Comparison of ENCODE assay signal across 14 cellular contexts in genomic region chr3:123412811-123413588, GRCh38. TPM values are rescaled to one million over a fixed set of nuclear protein-coding genes. Genes with fewer than 3 reads are reported as not detected.
DNase-seq lines count a peak whose midpoint lies in the region; ATAC-seq and TF ChIP-seq lines count a peak whose summit lies in the region.
"Had no signal": no experiment of that assay in that cellular context is flagged by ENCODE, and none has a peak within 500 bp of the region (broad histone marks: within the 10 kb centered on the region; RNA-seq: fewer than 3 reads in every experiment).

No MANE protein-coding gene starts in this region.

- no peaks in the 10 kb centered on the region for H3K36me3 Mint-ChIP-seq in nephron (ENCODE audit: low read depth)
- H3K36me3 Mint-ChIP-seq in activated CD4-positive, alpha-beta T cell treated with anti-CD3 and anti-CD28 coated beads for 36 hours (ENCODE audit: low read depth), result no peaks in the 10 kb centered on the region
- H3K36me3 Mint-ChIP-seq: activated naive CD4-positive, alpha-beta T cell treated with anti-CD3 and anti-CD28 coated beads, Interleukin-2, amount 10 ng/mL, durations not matched to agents 7 days and 5 days had no signal

- H3K27ac Mint-ChIP-seq in nephron, result peak overlapping the region; percentile 94 to 98 (median 97)
- H3K27ac Mint-ChIP-seq in activated CD4-positive, alpha-beta T cell treated with anti-CD3 and anti-CD28 coated beads for 36 hours, result no peak overlapping the region
- H3K27ac Mint-ChIP-seq: activated naive CD4-positive, alpha-beta T cell treated with anti-CD3 and anti-CD28 coated beads, Interleukin-2, amount 10 ng/mL, durations not matched to agents 7 days and 5 days had no signal

- H3K4me3 Mint-ChIP-seq in nephron, result peak overlapping the region; percentile 38 to 85 (median 71)
- no peak overlapping the region for H3K4me3 Mint-ChIP-seq in activated CD4-positive, alpha-beta T cell treated with anti-CD3 and anti-CD28 coated beads for 36 hours
- H3K4me3 Mint-ChIP-seq: activated naive CD4-positive, alpha-beta T cell treated with anti-CD3 and anti-CD28 coated beads, Interleukin-2, amount 10 ng/mL, durations not matched to agents 7 days and 5 days had no signal

- POLR2A ChIA-PET in activated CD4-positive, alpha-beta T cell treated with anti-CD3 and anti-CD28 coated beads for 36 hours (lab: Charles Lee), result no interaction called here

- CTCF ChIA-PET in activated CD4-positive, alpha-beta T cell treated with anti-CD3 and anti-CD28 coated beads for 36 hours (lab: Charles Lee), result interaction anchor here (1.1 kb wide), 1 partner anchor 658 kb away, joined by 3 read pairs; no protein-coding TSS in a partner anchor

- H3K27me3 Mint-ChIP-seq in nephron (ENCODE audit: low read depth), result peaks cover 7% of the 10 kb centered on the region
- H3K27me3 Mint-ChIP-seq in activated CD4-positive, alpha-beta T cell treated with anti-CD3 and anti-CD28 coated beads for 36 hours, result no peaks in the 10 kb centered on the region

- peak; percentile 77 for ATAC-seq in Right ventricle myocardium superior (ENCODE audit: poor library complexity)
- no peak for ATAC-seq in activated CD4-positive, alpha-beta T cell treated with anti-CD3 and anti-CD28 coated beads for 36 hours
- no peak for ATAC-seq in HG02885 (IDR thresholded peaks at IDR 0.05; ENCODE audit: poor library complexity, unreplicated experiment)

- intact Hi-C loops in Right ventricle myocardium superior (cut with DNase I), result loop anchor here (5.0 kb wide), 1 partner anchor 34 kb away; the partner anchor contains the start of gene ADCY5
- intact Hi-C loops in testis (cut with DNase I; ENCODE audit: low total_unique reads), result no loop called here
- intact Hi-C loops in activated CD4-positive, alpha-beta T cell treated with anti-CD3 and anti-CD28 coated beads for 36 hours (cut with DNase I, micrococcal nuclease), result no loop called here

- no peak for TF ChIP-seq POLR2A in testis (IDR thresholded peaks at IDR 0.05)

- H3K27me3 ChIP-seq in adipocyte (replicated peaks; ENCODE audit: control insufficient read depth, insufficient read depth, low read length) (peaks cover 62% of the 10 kb centered on the region), testis (no peaks in the 10 kb centered on the region)

- H3K4me1 Mint-ChIP-seq in nephron, result peaks cover 75% of the 10 kb centered on the region
- no peaks in the 10 kb centered on the region for H3K4me1 Mint-ChIP-seq in activated CD4-positive, alpha-beta T cell treated with anti-CD3 and anti-CD28 coated beads for 36 hours
- H3K4me1 Mint-ChIP-seq: activated naive CD4-positive, alpha-beta T cell treated with anti-CD3 and anti-CD28 coated beads, Interleukin-2, amount 10 ng/mL, durations not matched to agents 7 days and 5 days had no signal

- H3K9me3 ChIP-seq in adipocyte (ENCODE audit: control insufficient read depth, low read length) (peaks cover 3% of the 10 kb centered on the region), testis (no peaks in the 10 kb centered on the region)

- H3K4me3 ChIP-seq in adipocyte (ENCODE audit: low read length) (no peak overlapping the region), testis (peak overlapping the region; percentile 10 to 29)
- H3K4me3 ChIP-seq: K562 had no signal

- WGBS in testis, 2 donors, result 37 to 67% methylated on average over 20 to 21 of the region's 21 CpGs

- TF ChIP-seq CTCF in nephron (IDR thresholded peaks at IDR 0.05; ENCODE audit: unreplicated experiment in 3 of 3) (no peak), testis (IDR thresholded peaks at IDR 0.05) (no peak)

- H3K9ac ChIP-seq in adipocyte (ENCODE audit: low read length), result no peak overlapping the region

- H3K36me3 ChIP-seq in adipocyte (ENCODE audit: control insufficient read depth, insufficient read depth, low read length, severe bottlenecking), result no peaks in the 10 kb centered on the region
- no peaks in the 10 kb centered on the region for H3K36me3 ChIP-seq in testis (ENCODE audit: low read depth, missing control alignments)

- peak overlapping the region; percentile 82 to 83 for H3K27ac ChIP-seq in testis

- no peaks in the 10 kb centered on the region for H3K9me3 Mint-ChIP-seq in nephron
- no peaks in the 10 kb centered on the region for H3K9me3 Mint-ChIP-seq in activated CD4-positive, alpha-beta T cell treated with anti-CD3 and anti-CD28 coated beads for 36 hours (ENCODE audit: low read depth)
- H3K9me3 Mint-ChIP-seq: activated naive CD4-positive, alpha-beta T cell treated with anti-CD3 and anti-CD28 coated beads, Interleukin-2, amount 10 ng/mL, durations not matched to agents 7 days and 5 days had no signal

- H3K4me1 ChIP-seq in adipocyte (ENCODE audit: control insufficient read depth, insufficient read depth, low read length), result no peaks in the 10 kb centered on the region
- peaks cover 40% of the 10 kb centered on the region for H3K4me1 ChIP-seq in testis

- DNase-seq in adipocyte (ENCODE audit: low read depth) (peak; percentile 26), Right ventricle myocardium superior (peak; percentile 66), testis (peak; percentile 76), NCI-H2107 (lab: John Stamatoyannopoulos, UW) (no peak)
- DNase-seq in stimulated activated CD4-positive, alpha-beta T cell treated with anti-CD3 and anti-CD28 coated beads, Interleukin-4, amount 100 ng/mL, for 4 hours, result no peak
- DNase-seq in activated CD4-positive, alpha-beta T cell treated with anti-CD3 and anti-CD28 coated beads for 36 hours, result no peak
- DNase-seq: activated CD4-positive, CD25-positive, alpha-beta regulatory T cell treated with anti-CD3 and anti-CD28 coated beads, Interleukin-2, amount 50 U/mL, for 72 hours; activated naive CD4-positive, alpha-beta T cell treated with anti-CD3 and anti-CD28 coated beads, Interleukin-2, amount 10 ng/mL, durations not matched to agents 7 days and 5 days; stimulated activated CD4-positive, alpha-beta T cell treated with anti-CD3 and anti-CD28 coated beads, Interleukin-2, amount 100 ng/mL, for 24 hours; trophoblast cell had no signal

RNA-seq across cellular contexts. Expression of gene ADCY5, which starts 35.9 kb away (rescaled TPM):
- total RNA-seq in Right ventricle myocardium superior (225 TPM), testis (10 to 100 TPM; 33.6 to 41.6 TPM)
- polyA plus RNA-seq in testis (ENCODE audit: insufficient read depth, low read depth, low replicate concordance), result 16.5 TPM
- not detected for total RNA-seq in activated CD4-positive, alpha-beta T cell treated with anti-CD3 and anti-CD28 coated beads for 36 hours
- total RNA-seq: endothelial cell of umbilical vein, K562 had no signal

Comparison
In these comparisons a context has a peak if more than half of its experiments do, and no peak if none do; other contexts are left out.
1. DNase-seq: peak in adipocyte (single experiment), Right ventricle myocardium superior (single experiment) and testis (single experiment); none in NCI-H2107 (single experiment), stimulated activated CD4-positive, alpha-beta T cell treated with anti-CD3 and anti-CD28 coated beads, Interleukin-4, amount 100 ng/mL, for 4 hours (0 of 2) and activated CD4-positive, alpha-beta T cell treated with anti-CD3 and anti-CD28 coated beads for 36 hours (single experiment).
2. RNA of gene ADCY5, which starts 35.9 kb away (total RNA-seq): 225 TPM in Right ventricle myocardium superior (single experiment) and 33.6 to 41.6 TPM in testis; not detected in activated CD4-positive, alpha-beta T cell treated with anti-CD3 and anti-CD28 coated beads for 36 hours; every median in the first group is over 10 times any median in the second.